Comparison of ENCODE assay signal across 20 cellular contexts in genomic region chr13:74272826-74273225, GRCh38.
DNase-seq lines count a peak whose midpoint lies in the region; ATAC-seq and TF ChIP-seq lines count a peak whose summit lies in the region.
"Had no signal": no experiment of that assay in that cellular context is flagged by ENCODE, and none has a peak within 500 bp of the region (broad histone marks: within the 10 kb centered on the region; RNA-seq: fewer than 3 reads in every experiment).

No MANE protein-coding gene starts in this region.

- H3K27me3 ChIP-seq in PC-3 (ENCODE audit: low read length) = no peaks in the 10 kb centered on the region
- H3K27me3 ChIP-seq: BE2C, BLaER1 had no signal

- H3F3A ChIP-seq in PC-3 (ENCODE audit: low read length, unreplicated experiment) = no peaks in the 10 kb centered on the region

- no peaks in the 10 kb centered on the region for H4K20me1 ChIP-seq in PC-3 (ENCODE audit: low read length)
- H4K20me1 ChIP-seq: BLaER1 had no signal

- POLR2A ChIA-PET in PC-3 (lab: Charles Lee; ENCODE audit: unreplicated experiment) = no interaction called here

- ATAC-seq in T-helper 17 cell (peak; percentile 25), HG03095 (IDR thresholded peaks at IDR 0.05; ENCODE audit: unreplicated experiment) (no peak), PC-3 (no peak)
- no peak for ATAC-seq in central memory CD8-positive, alpha-beta T cell (replicated peaks; ENCODE audit: extremely low read depth, poor library complexity, severe bottlenecking)
- no peak for ATAC-seq in natural killer cell treated with Interleukin-12 subunit alpha and Interleukin-12 subunit beta and Interleukin-15 and Interleukin-18, amount 100 ng/mL, for 72 hours
- ATAC-seq: CD8-positive, alpha-beta T cell had no signal

- no peak overlapping the region for H2AFZ ChIP-seq in PC-3 (ENCODE audit: low read length)

- H3K9me2 ChIP-seq in PC-3 (replicated peaks; ENCODE audit: low read length) = no peaks in the 10 kb centered on the region

- H3K9me3 ChIP-seq in T-helper 17 cell (ENCODE audit: control insufficient read depth, low read length, poor library complexity, severe bottlenecking) = no peaks in the 10 kb centered on the region
- no peaks in the 10 kb centered on the region for H3K9me3 ChIP-seq in PC-3 (ENCODE audit: low read length)
- H3K9me3 ChIP-seq: BE2C, Caco-2 had no signal

- H3K9me3 Mint-ChIP-seq in central memory CD8-positive, alpha-beta T cell = no peaks in the 10 kb centered on the region
- H3K9me3 Mint-ChIP-seq in immature natural killer cell = peaks cover 0 to 4% (median 0%) of the 10 kb centered on the region in 6 donors
- peaks cover 3% of the 10 kb centered on the region for H3K9me3 Mint-ChIP-seq in natural killer cell treated with Interleukin-12 subunit alpha and Interleukin-12 subunit beta and Interleukin-15 and Interleukin-18, amount 100 ng/mL, for 72 hours

- H3K4me3 Mint-ChIP-seq in T-helper 17 cell (peak overlapping the region; percentile 43), immature natural killer cell (peak overlapping the region; percentile 31 to 69 (median 34))
- no peak overlapping the region for H3K4me3 Mint-ChIP-seq in central memory CD8-positive, alpha-beta T cell
- H3K4me3 Mint-ChIP-seq in natural killer cell treated with Interleukin-12 subunit alpha and Interleukin-12 subunit beta and Interleukin-15 and Interleukin-18, amount 100 ng/mL, for 72 hours = peak overlapping the region; percentile 5
- H3K4me3 Mint-ChIP-seq: CD14-positive monocyte; CD8-positive, alpha-beta T cell had no signal

- TF ChIP-seq CTCF in PC-3 (conservative IDR thresholded peaks at IDR 0.05; ENCODE audit: low read depth, low read length) = no peak

- H3K4me1 ChIP-seq in PC-3 (ENCODE audit: insufficient read depth, low read length) = peaks cover 16% of the 10 kb centered on the region
- H3K4me1 ChIP-seq: BE2C had no signal

- BruUV-seq in PC-3 (replicated peaks; lab: Mats Ljungman, UMichigan) = no TSS peak

- H3K4me1 Mint-ChIP-seq in T-helper 17 cell (peaks cover 29% of the 10 kb centered on the region), immature natural killer cell (peaks cover 34 to 40% of the 10 kb centered on the region in 2 donors)
- peaks cover 52% of the 10 kb centered on the region for H3K4me1 Mint-ChIP-seq in central memory CD8-positive, alpha-beta T cell
- H3K4me1 Mint-ChIP-seq in natural killer cell treated with Interleukin-12 subunit alpha and Interleukin-12 subunit beta and Interleukin-15 and Interleukin-18, amount 100 ng/mL, for 72 hours (ENCODE audit: low read depth in 2 of 2) = peaks cover 18 to 22% of the 10 kb centered on the region in 2 donors
- H3K4me1 Mint-ChIP-seq: CD14-positive monocyte had no signal

- no peak overlapping the region for H3K27ac ChIP-seq in PC-3 (ENCODE audit: low read length)
- H3K27ac ChIP-seq: BLaER1 had no signal

- H3K27ac Mint-ChIP-seq in T-helper 17 cell (peak overlapping the region; percentile 59), immature natural killer cell (peak overlapping the region in 5 of 6 donors; percentile 2 to 79 (median 54))
- peak overlapping the region; percentile 72 for H3K27ac Mint-ChIP-seq in central memory CD8-positive, alpha-beta T cell (ENCODE audit: low read depth)
- no peak overlapping the region for H3K27ac Mint-ChIP-seq in natural killer cell treated with Interleukin-12 subunit alpha and Interleukin-12 subunit beta and Interleukin-15 and Interleukin-18, amount 100 ng/mL, for 72 hours
- H3K27ac Mint-ChIP-seq: CD14-positive monocyte; CD8-positive, alpha-beta T cell had no signal

- H3K4me3 ChIP-seq in PC-3 (ENCODE audit: low read length) = no peak overlapping the region
- H3K4me3 ChIP-seq: BLaER1 had no signal

- H3K79me2 ChIP-seq in PC-3 (ENCODE audit: low read length) = no peaks in the 10 kb centered on the region

- DNase-seq in T-helper 17 cell (no peak), immature natural killer cell (no peak), NCI-H69 (lab: John Stamatoyannopoulos, UW) (no peak), mesenteric fat pad (ENCODE audit: low spot score) (no peak), PC-3 (no peak)
- no peak for DNase-seq in central memory CD8-positive, alpha-beta T cell (ENCODE audit: low spot score in 2 of 2)
- DNase-seq in natural killer cell treated with Interleukin-12 subunit alpha and Interleukin-12 subunit beta and Interleukin-15 and Interleukin-18, amount 100 ng/mL, for 72 hours (ENCODE audit: low spot score) = no peak
- DNase-seq: 8988T; ACHN; BE2C; C1 segment of cervical spinal cord; Caco-2; Calu3; CD4-positive, CD25-positive, alpha-beta regulatory T cell; CD8-positive, alpha-beta T cell; DMS79 treated with DMSO at 0.1 percent for 48 hours; GF-D8 had no signal

- H3K4me2 ChIP-seq in PC-3 (ENCODE audit: low read length) = no peak overlapping the region
- H3K4me2 ChIP-seq: BLaER1 had no signal

- CTCF ChIA-PET in PC-3 (lab: Charles Lee) = no interaction called here

- no peak overlapping the region for H3K9ac ChIP-seq in PC-3 (ENCODE audit: low read length)
- H3K9ac ChIP-seq: BLaER1 had no signal

- H3K36me3 ChIP-seq in PC-3 (ENCODE audit: low read depth, low read length) = no peaks in the 10 kb centered on the region
- H3K36me3 ChIP-seq: BE2C, BLaER1 had no signal

- intact Hi-C loops in PC-3 (cut with micrococcal nuclease) = no loop called here

- H3K27me3 Mint-ChIP-seq in T-helper 17 cell = no peaks in the 10 kb centered on the region
- no peaks in the 10 kb centered on the region for H3K27me3 Mint-ChIP-seq in central memory CD8-positive, alpha-beta T cell
- no peaks in the 10 kb centered on the region for H3K27me3 Mint-ChIP-seq in immature natural killer cell (ENCODE audit: low read depth in 3 of 3)
- no peaks in the 10 kb centered on the region for H3K27me3 Mint-ChIP-seq in natural killer cell treated with Interleukin-12 subunit alpha and Interleukin-12 subunit beta and Interleukin-15 and Interleukin-18, amount 100 ng/mL, for 72 hours
- H3K27me3 Mint-ChIP-seq: CD4-positive, CD25-positive, alpha-beta regulatory T cell had no signal

- peaks cover 3% of the 10 kb centered on the region for H3K36me3 Mint-ChIP-seq in T-helper 17 cell (ENCODE audit: low read depth)
- H3K36me3 Mint-ChIP-seq in central memory CD8-positive, alpha-beta T cell (ENCODE audit: insufficient read depth) = peaks cover 7% of the 10 kb centered on the region
- peaks cover 0 to 4% (median 3%) of the 10 kb centered on the region in 3 donors for H3K36me3 Mint-ChIP-seq in immature natural killer cell
- H3K36me3 Mint-ChIP-seq in natural killer cell treated with Interleukin-12 subunit alpha and Interleukin-12 subunit beta and Interleukin-15 and Interleukin-18, amount 100 ng/mL, for 72 hours = no peaks in the 10 kb centered on the region
- H3K36me3 Mint-ChIP-seq: CD14-positive monocyte had no signal

Comparison
In these comparisons a context has a peak if more than half of its experiments do, and no peak if none do; other contexts are left out.
1. H3K27ac Mint-ChIP-seq: peak in T-helper 17 cell (single experiment), central memory CD8-positive, alpha-beta T cell (single experiment) and immature natural killer cell (5 of 6); none in natural killer cell treated with Interleukin-12 subunit alpha and Interleukin-12 subunit beta and Interleukin-15 and Interleukin-18, amount 100 ng/mL, for 72 hours (0 of 2).